ENCODE assay signal across 1 cellular context in genomic region chr12:121277367-121277744, GRCh38.
TF ChIP-seq lines count a peak whose summit lies in the region.

No MANE protein-coding gene starts in this region.

TF ChIP-seq in HEK293, 187 proteins besides CTCF, POLR2A, EP300 and RAD21 (continued from another document):
- TF ChIP-seq ZNF148 (tag by site-specific recombination; IDR thresholded peaks at IDR 0.05; ENCODE audit: borderline replicate concordance) (no peak), ZNF140 (tag by site-specific recombination; IDR thresholded peaks at IDR 0.05) (0 out of 2 replicates have a peak, but pooled peaks have one; percentile 3)
TF ChIP-seq in HEK293: peak in this region for 2.
